12 cellular contexts compared by ENCODE assay signal in genomic region chr3:14127106-14127505, GRCh38. TPM values are rescaled to one million over a fixed set of nuclear protein-coding genes. Genes with fewer than 3 reads are reported as not detected.
DNase-seq lines count a peak whose midpoint lies in the region; ATAC-seq, FAIRE-seq and TF ChIP-seq lines count a peak whose summit lies in the region.
"Had no signal": no experiment of that assay in that cellular context is flagged by ENCODE, and none has a peak within 500 bp of the region (broad histone marks: within the 10 kb centered on the region; RNA-seq: fewer than 3 reads in every experiment).

No MANE protein-coding gene starts in this region.

- H3K9me3 ChIP-seq in neural progenitor cell (ENCODE audit: low read depth), result no peaks in the 10 kb centered on the region

- H2AFZ ChIP-seq in ACC112 (ENCODE audit: low read length, unreplicated experiment), result no peak overlapping the region
- H2AFZ ChIP-seq in KMS-11 (ENCODE audit: low read depth), result no peak overlapping the region
- H2AFZ ChIP-seq in neural progenitor cell (replicated peaks), result no peak overlapping the region

- H3F3A ChIP-seq in neural progenitor cell (ENCODE audit: low read depth), result peaks cover 12% of the 10 kb centered on the region

- H3K27me3 Mint-ChIP-seq in effector memory CD8-positive, alpha-beta T cell, result no peaks in the 10 kb centered on the region
- no peaks in the 10 kb centered on the region for H3K27me3 Mint-ChIP-seq in neural progenitor cell (ENCODE audit: insufficient read depth, low read depth)

- ATAC-seq in effector memory CD8-positive, alpha-beta T cell (replicated peaks), result no peak

- DNase-seq in effector memory CD8-positive, alpha-beta T cell, result no peak
- DNase-seq in neural progenitor cell (ENCODE audit: low spot score) (no peak), RCC 7860 (ENCODE audit: low spot score) (no peak), NCI-H446 treated with DMSO at 0.1 percent for 48 hours (lab: John Stamatoyannopoulos, UW) (no peak), COR-L47 (lab: John Stamatoyannopoulos, UW) (no peak), NCI-H2171 treated with DMSO at 0.1 percent for 48 hours (lab: John Stamatoyannopoulos, UW) (no peak)
- DNase-seq: activated T-cell treated with anti-CD3 and anti-CD28 coated beads for 4 hours, foreskin melanocyte, NCI-H187 treated with DMSO at 0.1 percent for 48 hours had no signal

- H3K9me3 Mint-ChIP-seq in effector memory CD8-positive, alpha-beta T cell, result no peaks in the 10 kb centered on the region
- H3K9me3 Mint-ChIP-seq in neural progenitor cell, result no peaks in the 10 kb centered on the region
- H3K9me3 Mint-ChIP-seq: CD14-positive monocyte had no signal

- H3K4me2 ChIP-seq in KMS-11 (0 out of 2 replicates have a peak overlapping the region, but pooled peaks have one; percentile 68), neural progenitor cell (no peak overlapping the region)

- H3K27ac Mint-ChIP-seq in effector memory CD8-positive, alpha-beta T cell, result peak overlapping the region; percentile 2 to 76
- no peak overlapping the region for H3K27ac Mint-ChIP-seq in neural progenitor cell

- peaks cover 19% of the 10 kb centered on the region for H3K36me3 ChIP-seq in ACC112 (ENCODE audit: insufficient read depth, low read length)
- no peaks in the 10 kb centered on the region for H3K36me3 ChIP-seq in KMS-11 (ENCODE audit: insufficient read depth)
- H3K36me3 ChIP-seq in neural progenitor cell, result no peaks in the 10 kb centered on the region

- FAIRE-seq in RCC 7860 (lab: Jason Lieb, UNC), result no peak

- H3K79me2 ChIP-seq in ACC112 (ENCODE audit: control insufficient read depth, insufficient read depth, low read length, unreplicated experiment), result peaks cover 66% of the 10 kb centered on the region
- peaks cover 50% of the 10 kb centered on the region for H3K79me2 ChIP-seq in KMS-11 (ENCODE audit: insufficient read depth, low read depth)
- H3K79me2 ChIP-seq in neural progenitor cell (ENCODE audit: low read depth), result peaks cover 29% of the 10 kb centered on the region

- H3K4me1 ChIP-seq in ACC112 (ENCODE audit: control insufficient read depth, insufficient read depth, low read length, unreplicated experiment), result peaks cover 25% of the 10 kb centered on the region
- H3K4me1 ChIP-seq in KMS-11 (ENCODE audit: low read depth, poor library complexity, severe bottlenecking), result peaks cover 14% of the 10 kb centered on the region
- peaks cover 4% of the 10 kb centered on the region for H3K4me1 ChIP-seq in neural progenitor cell

- H3K36me3 Mint-ChIP-seq in effector memory CD8-positive, alpha-beta T cell (ENCODE audit: insufficient read depth), result peaks cover 51% of the 10 kb centered on the region
- H3K36me3 Mint-ChIP-seq in neural progenitor cell, result peaks cover 30% of the 10 kb centered on the region

- no peaks in the 10 kb centered on the region for H3K27me3 ChIP-seq in ACC112 (ENCODE audit: insufficient read depth, low read length)
- H3K27me3 ChIP-seq in KMS-11 (ENCODE audit: insufficient read depth, low read depth), result no peaks in the 10 kb centered on the region
- H3K27me3 ChIP-seq in neural progenitor cell, result peaks cover 3% of the 10 kb centered on the region

- peaks cover 45 to 46% of the 10 kb centered on the region in 2 donors for H3K4me1 Mint-ChIP-seq in effector memory CD8-positive, alpha-beta T cell (ENCODE audit: low read depth in 2 of 2)
- peaks cover 20% of the 10 kb centered on the region for H3K4me1 Mint-ChIP-seq in neural progenitor cell

- H4K20me1 ChIP-seq in KMS-11 (ENCODE audit: insufficient read depth) (no peaks in the 10 kb centered on the region), neural progenitor cell (ENCODE audit: low read depth) (peaks cover 19% of the 10 kb centered on the region)

- TF ChIP-seq CTCF in KMS-11 (conservative IDR thresholded peaks at IDR 0.05; ENCODE audit: low read depth, low read length) (no peak), neural progenitor cell (IDR thresholded peaks at IDR 0.05) (no peak)

- peak overlapping the region; percentile 33 to 49 for H3K4me3 Mint-ChIP-seq in effector memory CD8-positive, alpha-beta T cell
- H3K4me3 Mint-ChIP-seq in neural progenitor cell, result peak overlapping the region; percentile 30
- H3K4me3 Mint-ChIP-seq: CD14-positive monocyte had no signal

- H3K9ac ChIP-seq in KMS-11 (no peak overlapping the region), neural progenitor cell (no peak overlapping the region)

- H3K27ac ChIP-seq in ACC112 (ENCODE audit: low read depth, low read length) (no peak overlapping the region), KMS-11 (no peak overlapping the region), neural progenitor cell (no peak overlapping the region)

- peak overlapping the region; percentile 95 for H3K4me3 ChIP-seq in ACC112 (ENCODE audit: low read depth, low read length)
- no peak overlapping the region for H3K4me3 ChIP-seq in KMS-11 (IDR thresholded peaks at IDR 0.05; ENCODE audit: insufficient read depth, low read depth, low read length)
- H3K4me3 ChIP-seq in neural progenitor cell, result no peak overlapping the region

RNA-seq across cellular contexts. Expression of gene TMEM43, which starts 2.3 kb away (rescaled TPM):
- total RNA-seq in neural progenitor cell (ENCODE audit: low replicate concordance), result 19.7 and 22.0 TPM in 2 replicates

RNA-seq across cellular contexts. Expression of gene CHCHD4, which starts 2.4 kb away (rescaled TPM):
- 7.6 and 9.2 TPM in 2 replicates for total RNA-seq in neural progenitor cell (ENCODE audit: low replicate concordance)

RNA-seq across cellular contexts. Expression of gene XPC, which starts 51.3 kb away (rescaled TPM):
- 33.4 and 44.1 TPM in 2 replicates for total RNA-seq in neural progenitor cell (ENCODE audit: low replicate concordance)

RNA-seq across cellular contexts. Expression of gene LSM3, which starts 51.5 kb away (rescaled TPM):
- 20.9 and 36.2 TPM in 2 replicates for total RNA-seq in neural progenitor cell (ENCODE audit: low replicate concordance)
